Comparison of ENCODE assay signal across 14 cellular contexts in genomic region chr14:76181546-76181945, GRCh38. TPM values are rescaled to one million over a fixed set of nuclear protein-coding genes. Genes with fewer than 3 reads are reported as not detected.
DNase-seq lines count a peak whose midpoint lies in the region; TF ChIP-seq lines count a peak whose summit lies in the region.
"Had no signal": no experiment of that assay in that cellular context is flagged by ENCODE, and none has a peak within 500 bp of the region (broad histone marks: within the 10 kb centered on the region; RNA-seq: fewer than 3 reads in every experiment).

No MANE protein-coding gene starts in this region.

- no peak overlapping the region for H3K4me2 ChIP-seq in mammary epithelial cell (ENCODE audit: insufficient read depth, low read depth, low read length)
- H3K4me2 ChIP-seq in osteoblast (ENCODE audit: insufficient read depth, low read length) = no peak overlapping the region

- 96% methylated on average over 1 of the region's 1 CpG for WGBS in mammary epithelial cell (ENCODE audit: low coverage, missing lambda C conversion rate)

- H3K27ac ChIP-seq in mammary epithelial cell (ENCODE audit: insufficient read depth, low read depth, low read length) = no peak overlapping the region
- no peak overlapping the region for H3K27ac ChIP-seq in osteoblast (ENCODE audit: low read depth, low read length)

- no peaks in the 10 kb centered on the region for H3K9me3 ChIP-seq in mammary epithelial cell (replicated peaks; ENCODE audit: insufficient read depth, low read length)
- H3K9me3 ChIP-seq in osteoblast (ENCODE audit: low read depth, low read length) = no peaks in the 10 kb centered on the region

- in situ Hi-C loops in mammary epithelial cell (cut with MboI; ENCODE audit: low sequenced_read_pairs in 2 of 2) = no loop called here

- intact Hi-C loops in mammary epithelial cell (cut with micrococcal nuclease) = no loop called here
- intact Hi-C loops in activated naive CD4-positive, alpha-beta T cell treated with anti-CD3 and anti-CD28 coated beads for 36 hours (cut with micrococcal nuclease) = no loop called here

- H3K27me3 Mint-ChIP-seq in activated naive CD4-positive, alpha-beta T cell treated with anti-CD3 and anti-CD28 coated beads for 36 hours (ENCODE audit: low read depth) = no peaks in the 10 kb centered on the region

- H3K4me1 ChIP-seq in mammary epithelial cell (ENCODE audit: insufficient read depth, low read length) = no peaks in the 10 kb centered on the region
- no peaks in the 10 kb centered on the region for H3K4me1 ChIP-seq in osteoblast (ENCODE audit: insufficient read depth, low read length)

- H3K4me1 Mint-ChIP-seq in activated naive CD4-positive, alpha-beta T cell treated with anti-CD3 and anti-CD28 coated beads for 36 hours (ENCODE audit: low read depth) = no peaks in the 10 kb centered on the region

- peaks cover 42% of the 10 kb centered on the region for H3K79me2 ChIP-seq in mammary epithelial cell (ENCODE audit: insufficient read depth, low read length)
- H3K79me2 ChIP-seq in osteoblast (ENCODE audit: insufficient read depth, low read length) = peaks cover 44% of the 10 kb centered on the region

- no peak overlapping the region for H3K27ac Mint-ChIP-seq in activated naive CD4-positive, alpha-beta T cell treated with anti-CD3 and anti-CD28 coated beads for 36 hours

- 0 out of 2 replicates have a peak, but pooled peaks have one; percentile 24 for TF ChIP-seq CTCF in LNCaP clone FGC (IDR thresholded peaks at IDR 0.05; ENCODE audit: control insufficient read depth, extremely low read depth, insufficient read depth)
- TF ChIP-seq CTCF in mammary epithelial cell (conservative IDR thresholded peaks at IDR 0.05 in 1 of 2, IDR thresholded peaks at IDR 0.05 in 1 of 2; ENCODE audit: extremely low read depth in 1 of 2, insufficient read depth in 1 of 2, low read depth in 1 of 2, low read length in 2 of 2) = peak; percentile 12 to 18
- TF ChIP-seq CTCF in osteoblast (IDR thresholded peaks at IDR 0.05; ENCODE audit: extremely low read depth, low read depth, low read length) = peak; percentile 42

- CTCF ChIA-PET in mammary epithelial cell (lab: Charles Lee; ENCODE audit: low non-redundant PET) = interaction anchor here (0.6 to 0.7 kb wide), 2 partner anchors 10 to 67 kb away, joined by 3 read pairs; no protein-coding TSS in a partner anchor
- CTCF ChIA-PET in activated naive CD4-positive, alpha-beta T cell treated with anti-CD3 and anti-CD28 coated beads for 36 hours (lab: Charles Lee) = interaction anchor here (0.7 to 2.2 kb wide), 2 partner anchors 12 to 800 kb away, joined by 5 to 8 read pairs; no protein-coding TSS in a partner anchor

- H4K20me1 ChIP-seq in mammary epithelial cell (ENCODE audit: insufficient read depth, low read length) = peaks cover 2% of the 10 kb centered on the region
- H4K20me1 ChIP-seq in osteoblast (ENCODE audit: insufficient read depth, low read length) = peaks cover 8% of the 10 kb centered on the region

- dilution Hi-C loops in mammary epithelial cell (cut with HindIII; ENCODE audit: low sequenced_read_pairs) = no loop called here

- peaks cover 51% of the 10 kb centered on the region for H3K36me3 Mint-ChIP-seq in activated naive CD4-positive, alpha-beta T cell treated with anti-CD3 and anti-CD28 coated beads for 36 hours (ENCODE audit: low read depth)

- H2AFZ ChIP-seq in mammary epithelial cell (ENCODE audit: low read depth, low read length) = no peak overlapping the region
- no peak overlapping the region for H2AFZ ChIP-seq in osteoblast (ENCODE audit: low read length)

- no peaks in the 10 kb centered on the region for H3K27me3 ChIP-seq in mammary epithelial cell (ENCODE audit: insufficient read depth, low read length)
- no peaks in the 10 kb centered on the region for H3K27me3 ChIP-seq in osteoblast (ENCODE audit: insufficient read depth, low read length)

- H3K4me3 Mint-ChIP-seq in activated naive CD4-positive, alpha-beta T cell treated with anti-CD3 and anti-CD28 coated beads for 36 hours = no peak overlapping the region

- peak; percentile 14 for DNase-seq in NCI-H345 treated with DMSO at 0.1 percent for 48 hours (lab: John Stamatoyannopoulos, UW; ENCODE audit: unreplicated experiment)
- no peak for DNase-seq in NCI-H345 (lab: John Stamatoyannopoulos, UW)
- no peak for DNase-seq in LNCaP clone FGC (ENCODE audit: low read depth)
- DNase-seq in mammary epithelial cell = no peak
- no peak for DNase-seq in osteoblast (ENCODE audit: insufficient read length, low spot score, missing footprints)
- DNase-seq in activated naive CD4-positive, alpha-beta T cell treated with anti-CD3 and anti-CD28 coated beads for 36 hours = no peak
- no peak for DNase-seq in T-helper 2 cell
- no peak for DNase-seq in retina
- DNase-seq: ACHN; amniotic stem cell; islet precursor cell; NCI-H2171 treated with DMSO at 0.1 percent for 48 hours; nucleus accumbens; stimulated activated CD4-positive, alpha-beta T cell treated with anti-CD3 and anti-CD28 coated beads, Interleukin-4, amount 100 ng/mL, for 24 hours had no signal

- no TSS peak for BruUV-seq in mammary epithelial cell (replicated peaks; lab: Mats Ljungman, UMichigan)

- H3K9me3 Mint-ChIP-seq in activated naive CD4-positive, alpha-beta T cell treated with anti-CD3 and anti-CD28 coated beads for 36 hours = no peaks in the 10 kb centered on the region

- H3K4me3 ChIP-seq in LNCaP clone FGC (ENCODE audit: low read depth, low read length) (no peak overlapping the region), mammary epithelial cell (replicated peaks in 1 of 3; ENCODE audit: insufficient read depth in 1 of 3, low read depth in 2 of 3, low read length in 3 of 3) (no peak overlapping the region), osteoblast (ENCODE audit: insufficient read depth, low read length) (no peak overlapping the region)

- no peak overlapping the region for H3K9ac ChIP-seq in mammary epithelial cell (ENCODE audit: insufficient read depth, low read length)

- H3K36me3 ChIP-seq in mammary epithelial cell (ENCODE audit: insufficient read depth, low read length) = peaks cover 42% of the 10 kb centered on the region
- H3K36me3 ChIP-seq in osteoblast (ENCODE audit: insufficient read depth, low read length) = peaks cover 49% of the 10 kb centered on the region

RNA-seq across cellular contexts. Expression of gene GPATCH2L, which starts 29.8 kb away (rescaled TPM):
- 10 to 100 TPM; 65.1 to 69.5 TPM for total RNA-seq in mammary epithelial cell
- 15.2 TPM for polyA plus RNA-seq in mammary epithelial cell
- 23.3 TPM for polyA minus RNA-seq in mammary epithelial cell
- 43.8 and 48.3 TPM in 2 replicates for total RNA-seq in osteoblast
- total RNA-seq in activated naive CD4-positive, alpha-beta T cell treated with anti-CD3 and anti-CD28 coated beads for 36 hours = 10 to 100 TPM; 40.0 to 43.4 TPM
